Comparison of ENCODE assay signal across 23 cellular contexts in genomic region chr15:96237002-96237401, GRCh38.
DNase-seq lines count a peak whose midpoint lies in the region; ATAC-seq and TF ChIP-seq lines count a peak whose summit lies in the region.
"Had no signal": no experiment of that assay in that cellular context is flagged by ENCODE, and none has a peak within 500 bp of the region (broad histone marks: within the 10 kb centered on the region; RNA-seq: fewer than 3 reads in every experiment).

No MANE protein-coding gene starts in this region.

- DNase-seq in Calu3: no peak
- peak; percentile 58 for DNase-seq in choroid plexus epithelial cell (ENCODE audit: low read depth)
- DNase-seq in fibroblast of the aortic adventitia (ENCODE audit: low read depth): peak; percentile 27
- DNase-seq in osteocyte (ENCODE audit: extremely low spot score, unreplicated experiment): no peak
- no peak for DNase-seq in DMS53 (lab: John Stamatoyannopoulos, UW)
- no peak for DNase-seq in neural progenitor cell (ENCODE audit: low spot score)
- no peak for DNase-seq in COLO829 (ENCODE audit: low spot score)
- DNase-seq: GDM1; NCI-H1092; NCI-H1417 treated with DMSO at 0.1 percent for 48 hours; NCI-H1694 treated with DMSO at 0.1 percent for 48 hours; NCI-H2081 treated with DMSO at 0.1 percent for 48 hours; NCI-H2171; NCI-H226; NCI-H510A treated with DMSO at 0.1 percent for 48 hours; NCI-H748 treated with DMSO at 0.1 percent for 48 hours; NK-92 treated with Interleukin-12 subunit alpha and Interleukin-12 subunit beta, amount 100 ng/mL, for 24 hours; PC-3; SK-N-SH had no signal

- ATAC-seq in GM18861 (IDR thresholded peaks at IDR 0.05; ENCODE audit: unreplicated experiment): no peak
- ATAC-seq: GM12878, HCT116, PC-3 had no signal

- no peaks in the 10 kb centered on the region for H3K79me2 ChIP-seq in neural progenitor cell (ENCODE audit: low read depth)

- no peak overlapping the region for H3K9ac ChIP-seq in neural progenitor cell
- H3K9ac ChIP-seq: SK-N-SH had no signal

- no peaks in the 10 kb centered on the region for H3K27me3 Mint-ChIP-seq in Calu3 (ENCODE audit: unreplicated experiment)
- no peaks in the 10 kb centered on the region for H3K27me3 Mint-ChIP-seq in osteocyte (ENCODE audit: unreplicated experiment)
- H3K27me3 Mint-ChIP-seq in neural progenitor cell (ENCODE audit: insufficient read depth, low read depth): peaks cover 2% of the 10 kb centered on the region
- H3K27me3 Mint-ChIP-seq: IgD-negative memory B cell had no signal

- no peak overlapping the region for H2AFZ ChIP-seq in neural progenitor cell (replicated peaks)

- no peaks in the 10 kb centered on the region for H3K4me1 ChIP-seq in neural progenitor cell

- no TSS peak for BruUV-seq in Calu3 (replicated peaks; lab: Mats Ljungman, UMichigan)

- H3K4me1 Mint-ChIP-seq in Calu3 (ENCODE audit: low read depth, unreplicated experiment): peaks cover 65% of the 10 kb centered on the region
- peaks cover 20% of the 10 kb centered on the region for H3K4me1 Mint-ChIP-seq in osteocyte (ENCODE audit: unreplicated experiment)
- peaks cover 2% of the 10 kb centered on the region for H3K4me1 Mint-ChIP-seq in neural progenitor cell
- H3K4me1 Mint-ChIP-seq: IgD-negative memory B cell had no signal

- H3K27me3 ChIP-seq in neural progenitor cell: no peaks in the 10 kb centered on the region

- peaks cover 12% of the 10 kb centered on the region for H3K36me3 Mint-ChIP-seq in Calu3 (ENCODE audit: insufficient read depth, unreplicated experiment)
- H3K36me3 Mint-ChIP-seq in osteocyte (ENCODE audit: unreplicated experiment): peaks cover 7% of the 10 kb centered on the region
- H3K36me3 Mint-ChIP-seq in neural progenitor cell: no peaks in the 10 kb centered on the region
- H3K36me3 Mint-ChIP-seq: IgD-negative memory B cell had no signal

- no peak for TF ChIP-seq CTCF in Calu3 (IDR thresholded peaks at IDR 0.05; ENCODE audit: unreplicated experiment)
- TF ChIP-seq CTCF in choroid plexus epithelial cell (conservative IDR thresholded peaks at IDR 0.05; ENCODE audit: low read depth, low read length): no peak
- TF ChIP-seq CTCF in fibroblast of the aortic adventitia (IDR thresholded peaks at IDR 0.05; ENCODE audit: insufficient read depth, low read length): no peak
- TF ChIP-seq CTCF in osteocyte (IDR thresholded peaks at IDR 0.05): no peak
- TF ChIP-seq CTCF in neural progenitor cell (IDR thresholded peaks at IDR 0.05): no peak

- H3F3A ChIP-seq in neural progenitor cell (ENCODE audit: low read depth): peaks cover 4% of the 10 kb centered on the region

- H3K4me3 Mint-ChIP-seq in Calu3 (ENCODE audit: low read depth, unreplicated experiment) (no peak overlapping the region), osteocyte (ENCODE audit: unreplicated experiment) (no peak overlapping the region), neural progenitor cell (no peak overlapping the region)
- H3K4me3 Mint-ChIP-seq: IgD-negative memory B cell had no signal

- intact Hi-C loops in Calu3 (cut with micrococcal nuclease; ENCODE audit: unreplicated experiment): no loop called here

- H3K4me3 ChIP-seq in choroid plexus epithelial cell (ENCODE audit: low read depth, low read length) (no peak overlapping the region), fibroblast of the aortic adventitia (ENCODE audit: low read depth, low read length) (no peak overlapping the region), neural progenitor cell (no peak overlapping the region)
- H3K4me3 ChIP-seq: GM12878 had no signal

- no peaks in the 10 kb centered on the region for H3K36me3 ChIP-seq in neural progenitor cell

- no peak overlapping the region for H3K27ac ChIP-seq in neural progenitor cell

- no peak overlapping the region for H3K4me2 ChIP-seq in neural progenitor cell
- H3K4me2 ChIP-seq: SK-N-SH had no signal

- CTCF ChIA-PET in Calu3 (lab: Charles Lee): no interaction called here

- H3K9me3 Mint-ChIP-seq in Calu3 (ENCODE audit: low read depth, unreplicated experiment) (no peaks in the 10 kb centered on the region), osteocyte (ENCODE audit: unreplicated experiment) (peaks cover 5% of the 10 kb centered on the region), neural progenitor cell (no peaks in the 10 kb centered on the region)

- H4K20me1 ChIP-seq in neural progenitor cell (ENCODE audit: low read depth): no peaks in the 10 kb centered on the region

- no peaks in the 10 kb centered on the region for H3K9me3 ChIP-seq in neural progenitor cell (ENCODE audit: low read depth)
- H3K9me3 ChIP-seq: SK-N-SH had no signal

- peak overlapping the region; percentile 46 for H3K27ac Mint-ChIP-seq in Calu3 (ENCODE audit: unreplicated experiment)
- peak overlapping the region; percentile 21 for H3K27ac Mint-ChIP-seq in osteocyte (ENCODE audit: unreplicated experiment)
- H3K27ac Mint-ChIP-seq in neural progenitor cell: no peak overlapping the region
- H3K27ac Mint-ChIP-seq: IgD-negative memory B cell had no signal

Comparison
In these comparisons a context has a peak if more than half of its experiments do, and no peak if none do; other contexts are left out.
1. DNase-seq: peak in choroid plexus epithelial cell (single experiment) and fibroblast of the aortic adventitia (single experiment); none in Calu3 (single experiment), osteocyte (single experiment), DMS53 (single experiment), neural progenitor cell (single experiment) and COLO829 (single experiment).